ENCODE assay signal across 8 cellular contexts in the genomic region with DNA sequence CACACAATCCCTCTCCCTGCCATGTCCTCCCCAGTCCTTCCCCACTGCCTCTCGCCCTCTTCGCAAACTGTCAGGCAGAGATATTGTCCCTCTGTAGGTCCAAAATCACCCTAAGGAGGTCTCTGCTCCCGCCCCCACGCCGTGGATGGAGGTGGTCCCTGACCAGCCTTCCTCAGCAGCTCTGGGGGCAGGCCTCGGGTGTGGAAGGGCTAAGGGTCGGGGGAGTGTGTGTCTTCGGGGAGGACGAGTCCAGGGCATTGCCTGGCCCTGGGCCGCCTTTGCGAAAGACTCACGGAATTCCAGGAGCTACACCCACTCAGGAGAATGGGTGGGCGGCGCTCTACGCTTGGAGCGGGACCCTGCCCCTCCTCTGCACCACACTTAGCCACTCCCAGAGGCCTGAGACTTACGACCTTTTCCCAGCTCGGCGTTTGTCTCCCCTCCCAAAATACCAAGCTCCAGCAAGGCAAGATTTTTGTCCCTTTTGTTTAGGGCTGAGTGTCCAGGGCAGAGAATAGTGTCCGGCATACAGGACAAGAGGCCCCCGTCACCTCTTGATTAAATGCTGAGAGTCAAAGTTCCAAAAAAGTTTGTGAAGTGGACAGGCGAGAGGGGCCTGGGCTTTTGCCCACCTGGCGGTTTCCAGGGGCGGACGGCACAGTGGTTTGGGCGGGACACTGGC. TPM values are rescaled to one million over a fixed set of nuclear protein-coding genes. Genes with fewer than 3 reads are reported as not detected.
DNase-seq lines count a peak whose midpoint lies in the region; ATAC-seq, FAIRE-seq and TF ChIP-seq lines count a peak whose summit lies in the region.

No MANE protein-coding gene starts in this region.

- H3K9me3 Mint-ChIP-seq in CD4-positive, alpha-beta memory T cell: peaks cover 0 to 6% (median 0%) of the 10 kb centered on the region in 8 donors

- peak overlapping the region in 1 of 2 donors; percentile 54 for H3K4me3 ChIP-seq in CD4-positive, alpha-beta memory T cell (ENCODE audit: low read length in 2 of 2)
- peak overlapping the region; percentile 64 for H3K4me3 ChIP-seq in LNCaP clone FGC (ENCODE audit: low read depth, low read length)
- peak overlapping the region; percentile 67 for H3K4me3 ChIP-seq in K562

- WGBS in K562 (ENCODE audit: insufficient coverage, low coverage, missing lambda C conversion rate): 4% methylated on average over 25 of the region's 26 CpGs

- TSS peak; percentile 48 for BruUV-seq in K562 (replicated peaks; lab: Mats Ljungman, UMichigan)

- no peaks in the 10 kb centered on the region for H4K20me1 ChIP-seq in K562 (replicated peaks; ENCODE audit: control insufficient read depth, insufficient read depth, low read length)

- no peaks in the 10 kb centered on the region for H3K9me1 ChIP-seq in K562 (ENCODE audit: control insufficient read depth, insufficient read depth, low read length)

- no peaks in the 10 kb centered on the region for H3K9me3 ChIP-seq in CD4-positive, alpha-beta memory T cell (ENCODE audit: control insufficient read depth in 1 of 2, low read length in 2 of 2)
- H3K9me3 ChIP-seq in K562 (replicated peaks; ENCODE audit: control insufficient read depth, insufficient read depth, low read depth, low read length): no peaks in the 10 kb centered on the region

- ATAC-seq in K562: peak; percentile 71
- no peak for ATAC-seq in stimulated activated naive CD8-positive, alpha-beta T cell treated with anti-CD3 and anti-CD28 coated beads, Interleukin-15, Interleukin-2, amounts not matched to agents 100 U/mL and 50 U/mL, for 24 hours
- ATAC-seq in GM18867 (IDR thresholded peaks at IDR 0.05; ENCODE audit: unreplicated experiment): no peak
- ATAC-seq in HG03135 (IDR thresholded peaks at IDR 0.05; ENCODE audit: unreplicated experiment): no peak

- peaks cover 16% of the 10 kb centered on the region; the same call in 2 of the 3 replicates for H3K79me2 ChIP-seq in K562 (ENCODE audit: control insufficient read depth, insufficient read depth, low read length)

- H3K4me3 Mint-ChIP-seq in CD4-positive, alpha-beta memory T cell: peak overlapping the region; percentile 67 to 82 (median 75)

- H3K4me1 Mint-ChIP-seq in CD4-positive, alpha-beta memory T cell: peaks cover 8 to 15% (median 9%) of the 10 kb centered on the region in 4 donors

- H3K27me3 Mint-ChIP-seq in CD4-positive, alpha-beta memory T cell: peaks cover 27 to 39% of the 10 kb centered on the region in 2 donors

- H3K27me3 ChIP-seq in CD4-positive, alpha-beta memory T cell (ENCODE audit: insufficient read depth, low read length): peaks cover 16% of the 10 kb centered on the region
- no peaks in the 10 kb centered on the region for H3K27me3 ChIP-seq in K562 (ENCODE audit: control insufficient read depth in 2 of 2, insufficient read depth in 2 of 2, low read length in 2 of 2)

- peak overlapping the region; percentile 79 to 96 for H3K9ac ChIP-seq in K562 (ENCODE audit: insufficient read depth in 1 of 2, low read depth in 2 of 2, low read length in 2 of 2)

- peak overlapping the region; percentile 79 for H3K4me2 ChIP-seq in K562 (ENCODE audit: insufficient read depth, low read length)

- TF ChIP-seq CTCF in LNCaP clone FGC (IDR thresholded peaks at IDR 0.05; ENCODE audit: control insufficient read depth, extremely low read depth, insufficient read depth) (no peak), K562 (IDR thresholded peaks at IDR 0.05 in 2 of 3, conservative IDR thresholded peaks at IDR 0.05 in 1 of 3; ENCODE audit: insufficient read depth in 2 of 3, low read depth in 1 of 3, low read length in 3 of 3) (no peak)

- no peaks in the 10 kb centered on the region for H3K36me3 ChIP-seq in CD4-positive, alpha-beta memory T cell (ENCODE audit: insufficient read depth, low read length)
- H3K36me3 ChIP-seq in K562 (ENCODE audit: control insufficient read depth, insufficient read depth, low read length): peaks cover 9% of the 10 kb centered on the region; the same call in 2 of the 3 replicates

- in situ Hi-C loops in K562 (cut with MboI): no loop called here

- H3K27ac ChIP-seq in CD4-positive, alpha-beta memory T cell (ENCODE audit: low read depth, low read length): no peak overlapping the region
- H3K27ac ChIP-seq in K562 (ENCODE audit: extremely low read depth, low read depth, low read length): peak overlapping the region; percentile 64

- TF ChIP-seq POLR2A in K562 (conservative IDR thresholded peaks at IDR 0.05): no peak

- no peak for DNase-seq in CD4-positive, alpha-beta memory T cell
- DNase-seq in LNCaP clone FGC (ENCODE audit: low read depth) (no peak), K562 (ENCODE audit: extremely low read depth in 1 of 4, low spot score in 3 of 4) (peak; percentile 21 to 54 (median 40)), kidney tubule cell (ENCODE audit: low spot score) (peak; percentile 72), DMS153 (lab: John Stamatoyannopoulos, UW) (no peak)
- DNase-seq in stimulated activated naive CD8-positive, alpha-beta T cell treated with anti-CD3 and anti-CD28 coated beads, Interleukin-15, Interleukin-2, amounts not matched to agents 100 U/mL and 50 U/mL, for 24 hours: peak; percentile 3

- no peak for FAIRE-seq in K562 (lab: Jason Lieb, UNC)

- no peaks in the 10 kb centered on the region for H3K36me3 Mint-ChIP-seq in CD4-positive, alpha-beta memory T cell

- peaks cover 9% of the 10 kb centered on the region for H3K4me1 ChIP-seq in CD4-positive, alpha-beta memory T cell (ENCODE audit: insufficient read depth, low read length)
- peaks cover 0 to 18% of the 10 kb centered on the region in 2 experiments; a peak in 3 of 5 replicates for H3K4me1 ChIP-seq in K562 (replicated peaks in 1 of 2; ENCODE audit: control insufficient read depth in 2 of 2, insufficient read depth in 2 of 2, low read length in 2 of 2)

- POLR2A ChIA-PET in CD4-positive, alpha-beta memory T cell (lab: Charles Lee; ENCODE audit: partially characterized antibody): no interaction called here
- POLR2A ChIA-PET in K562 (lab: Yijun Ruan, JAX): interaction anchor here (0.6 to 1.2 kb wide), 3 partner anchors 11 to 614 kb away, joined by 3 to 4 read pairs (median 4); no protein-coding TSS in a partner anchor

- intact Hi-C loops in CD4-positive, alpha-beta memory T cell (cut with micrococcal nuclease): no loop called here
- intact Hi-C loops in K562 (cut with micrococcal nuclease): no loop called here

- peak overlapping the region; percentile 88 for H2AFZ ChIP-seq in K562 (ENCODE audit: low read depth, low read length)

- TF ChIP-seq EP300 in K562 (IDR thresholded peaks at IDR 0.05; ENCODE audit: low read length): no peak

- H3K27ac Mint-ChIP-seq in CD4-positive, alpha-beta memory T cell: no peak overlapping the region

- CTCF ChIA-PET in CD4-positive, alpha-beta memory T cell (lab: Charles Lee; ENCODE audit: partially characterized antibody): no interaction called here
- CTCF ChIA-PET in K562 (lab: Yijun Ruan, JAX; ENCODE audit: low intra/inter-chr PET ratio): no interaction called here

- TF ChIP-seq RAD21 in K562 (CRISPR knock-in tag; conservative IDR thresholded peaks at IDR 0.05 in 1 of 2, IDR thresholded peaks at IDR 0.05 in 1 of 2): no peak

TF ChIP-seq in K562, 482 proteins besides CTCF, POLR2A, EP300 and RAD21 (continues in another document):
- TF ChIP-seq MYNN (IDR thresholded peaks at IDR 0.05) (no peak), MYNN (CRISPR knock-in tag; IDR thresholded peaks at IDR 0.05) (no peak), YBX1 (IDR thresholded peaks at IDR 0.05) (no peak), HNRNPK (IDR thresholded peaks at IDR 0.05; ENCODE audit: low read depth, low read length, poor library complexity, severe bottlenecking) (no peak), HMG20B (CRISPR knock-in tag; IDR thresholded peaks at IDR 0.05) (no peak), EGR1 (conservative IDR thresholded peaks at IDR 0.05) (peak; percentile 67)
- TF ChIP-seq, protein P1, sequence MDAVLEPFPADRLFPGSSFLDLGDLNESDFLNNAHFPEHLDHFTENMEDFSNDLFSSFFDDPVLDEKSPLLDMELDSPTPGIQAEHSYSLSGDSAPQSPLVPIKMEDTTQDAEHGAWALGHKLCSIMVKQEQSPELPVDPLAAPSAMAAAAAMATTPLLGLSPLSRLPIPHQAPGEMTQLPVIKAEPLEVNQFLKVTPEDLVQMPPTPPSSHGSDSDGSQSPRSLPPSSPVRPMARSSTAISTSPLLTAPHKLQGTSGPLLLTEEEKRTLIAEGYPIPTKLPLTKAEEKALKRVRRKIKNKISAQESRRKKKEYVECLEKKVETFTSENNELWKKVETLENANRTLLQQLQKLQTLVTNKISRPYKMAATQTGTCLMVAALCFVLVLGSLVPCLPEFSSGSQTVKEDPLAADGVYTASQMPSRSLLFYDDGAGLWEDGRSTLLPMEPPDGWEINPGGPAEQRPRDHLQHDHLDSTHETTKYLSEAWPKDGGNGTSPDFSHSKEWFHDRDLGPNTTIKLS (IDR thresholded peaks at IDR 0.05; ENCODE audit: borderline replicate concordance, low read depth): no peak

RNA-seq across cellular contexts. Expression of gene PYGL, which starts 0.9 kb away (rescaled TPM):
- total RNA-seq in CD4-positive, alpha-beta memory T cell: under 1 TPM; 0.61 to 0.72 TPM
- not detected for polyA plus RNA-seq in CD4-positive, alpha-beta memory T cell
- total RNA-seq in K562 (2011; cell fraction: chromatin; rRNA removed; ENCODE audit: low replicate concordance): 15.7 and 21.8 TPM in 2 replicates
- total RNA-seq in K562 (2011; cell fraction: nucleolus; rRNA removed): 7.1 and 10.3 TPM in 2 replicates
- total RNA-seq in K562 (2011; cell fraction: nucleoplasm; rRNA removed): 12.4 and 12.5 TPM in 2 replicates
- total RNA-seq in K562 (2014; rRNA removed) (14.6 and 14.8 TPM in 2 replicates), K562 (2014; rRNA removed; fragmentation: Illumina TruSeq; extraction: Trizol) (13.1 and 14.3 TPM in 2 replicates), K562 (2015; rRNA removed; fragmentation: Illumina TruSeq; extraction: Trizol) (17.9 and 20.4 TPM in 2 replicates), K562 (2021) (9.4 and 10.8 TPM in 2 replicates)
- polyA plus RNA-seq in K562 (2011; rRNA removed) (14.6 and 23.8 TPM in 2 replicates), K562 (2014; fragmentation: Illumina TruSeq; extraction: Trizol) (12.8 and 13.8 TPM in 2 replicates), K562 (2014; fragmentation: Nextera tagmentation; extraction: Ambion mirVana) (1 to 10 TPM; 3.5 to 6.6 TPM), K562 (2014; rRNA removed) (10.4 and 19.3 TPM in 2 replicates)
- 11.1 and 17.4 TPM in 2 replicates for polyA plus RNA-seq in K562 (2011; cell fraction: cytosol; rRNA removed)
- polyA plus RNA-seq in K562 (2011; cell fraction: nucleus; rRNA removed): 19.7 and 23.8 TPM in 2 replicates
- 16.1 and 49.9 TPM in 2 replicates for polyA plus RNA-seq in K562 (2012)
- polyA minus RNA-seq in K562 (2011; rRNA and poly(A)+ RNA removed): 14.9 and 30.1 TPM in 2 replicates
- polyA minus RNA-seq in K562 (2011; cell fraction: cytosol; rRNA and poly(A)+ RNA removed): 9.3 and 16.9 TPM in 2 replicates
- 11.6 and 18.1 TPM in 2 replicates for polyA minus RNA-seq in K562 (2011; cell fraction: nucleus; rRNA and poly(A)+ RNA removed)

Comparison
In these comparisons a context has a peak if more than half of its experiments do, and no peak if none do; other contexts are left out.
1. DNase-seq: peak in K562 (4 of 4), kidney tubule cell (single experiment) and stimulated activated naive CD8-positive, alpha-beta T cell treated with anti-CD3 and anti-CD28 coated beads, Interleukin-15, Interleukin-2, amounts not matched to agents 100 U/mL and 50 U/mL, for 24 hours (single experiment); none in CD4-positive, alpha-beta memory T cell (0 of 5), LNCaP clone FGC (single experiment) and DMS153 (single experiment).
2. RNA of gene PYGL, which starts 0.9 kb away (total RNA-seq): 7.1 to 21.8 TPM in K562; 0.61 to 0.72 TPM in CD4-positive, alpha-beta memory T cell; every median in the first group is over 4 times any median in the second.